ENCODE assay signal across 10 cellular contexts in the genomic region with DNA sequence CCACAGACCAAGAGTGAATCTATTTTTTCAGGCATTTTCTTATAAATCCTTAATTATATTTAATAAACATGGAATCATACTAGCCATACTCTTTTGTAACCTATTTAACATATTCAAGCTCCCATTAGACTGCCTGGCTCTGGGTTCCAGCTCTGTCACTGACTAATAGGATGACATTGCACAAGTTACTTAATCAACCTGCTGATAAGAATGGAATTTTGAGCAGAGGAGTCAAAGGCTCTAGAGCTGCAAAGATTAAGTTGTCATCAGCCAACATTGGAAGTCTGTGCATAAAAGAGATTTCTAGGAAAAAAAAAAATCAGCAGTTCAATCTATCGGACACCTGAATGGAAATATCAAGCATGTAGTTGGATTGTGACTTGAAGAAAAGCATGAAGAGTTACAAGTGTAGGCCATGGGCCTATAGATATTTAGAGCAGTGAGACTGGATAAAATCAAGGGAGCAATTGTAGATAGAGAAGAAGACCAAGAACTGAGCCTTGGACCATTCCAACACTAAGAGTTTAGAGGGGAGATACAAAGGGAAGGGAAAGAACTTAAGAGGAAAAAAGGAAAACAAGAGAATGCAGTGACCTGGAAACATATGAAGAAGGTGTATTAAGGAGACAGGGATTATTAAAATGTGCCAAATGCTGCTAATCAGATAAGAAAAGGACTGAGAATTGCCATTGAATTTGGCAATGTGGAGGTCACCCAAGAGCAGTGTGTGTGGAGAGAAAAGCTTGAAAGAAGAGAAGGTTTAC. TPM values are rescaled to one million over a fixed set of nuclear protein-coding genes. Genes with fewer than 3 reads are reported as not detected.
A peak's percentile ranks its signal among the peaks of the same experiment; 100 is the strongest.
DNase-seq lines count a peak whose midpoint lies in the region; ATAC-seq, FAIRE-seq and TF ChIP-seq lines count a peak whose summit lies in the region.
"Had no signal": no experiment of that assay in that cellular context is flagged by ENCODE, and none has a peak within 500 bp of the region (broad histone marks: within the 10 kb centered on the region; RNA-seq: fewer than 3 reads in every experiment).

No MANE protein-coding gene starts in this region.

- H3K4me2 ChIP-seq in OCI-LY7 (ENCODE audit: low read length): no peak overlapping the region

- no peak overlapping the region for H2AFZ ChIP-seq in OCI-LY7 (ENCODE audit: low read length)

- no peaks in the 10 kb centered on the region for H3K27me3 ChIP-seq in bronchial epithelial cell (ENCODE audit: control insufficient read depth, insufficient read depth, low read length)
- no peaks in the 10 kb centered on the region for H3K27me3 ChIP-seq in right lobe of liver
- no peaks in the 10 kb centered on the region for H3K27me3 ChIP-seq in tibial nerve

- WGBS in right lobe of liver (ENCODE audit: insufficient coverage, low coverage, low lambda C conversion rate, missing lambda C conversion rate): 35% methylated on average over 1 of the region's 1 CpG
- 97 to 100% methylated on average over 1 of the region's 1 CpG for WGBS in tibial nerve, 2 donors

- H3K4me3 ChIP-seq in bronchial epithelial cell (ENCODE audit: low read depth, low read length) (no peak overlapping the region), right lobe of liver (no peak overlapping the region), tibial nerve (no peak overlapping the region), OCI-LY7 (ENCODE audit: low read depth, low read length, poor library complexity, severe bottlenecking) (no peak overlapping the region)

- FAIRE-seq in bronchial epithelial cell (lab: Jason Lieb, UNC): no peak
- FAIRE-seq: frontal cortex had no signal

- H3K27ac ChIP-seq in right lobe of liver: peak overlapping the region; percentile 56 to 90 (median 62)
- H3K27ac ChIP-seq in tibial nerve: peak overlapping the region; percentile 14 to 78 (median 65)
- H3K27ac ChIP-seq in OCI-LY7 (ENCODE audit: low read depth, low read length, poor library complexity, severe bottlenecking): no peak overlapping the region

- H3K36me3 ChIP-seq in bronchial epithelial cell (ENCODE audit: control insufficient read depth, insufficient read depth, low read length) (no peaks in the 10 kb centered on the region), right lobe of liver (no peaks in the 10 kb centered on the region), tibial nerve (no peaks in the 10 kb centered on the region), OCI-LY7 (ENCODE audit: insufficient read depth, low read length) (no peaks in the 10 kb centered on the region)

- TF ChIP-seq CTCF in bronchial epithelial cell (IDR thresholded peaks at IDR 0.05; ENCODE audit: insufficient read depth, low read length, severe bottlenecking): no peak
- no peak for TF ChIP-seq CTCF in right lobe of liver (IDR thresholded peaks at IDR 0.05)
- no peak for TF ChIP-seq CTCF in tibial nerve (IDR thresholded peaks at IDR 0.05)
- TF ChIP-seq CTCF in OCI-LY7 (conservative IDR thresholded peaks at IDR 0.05; ENCODE audit: low read length): no peak

- no peak for TF ChIP-seq POLR2A in right lobe of liver (IDR thresholded peaks at IDR 0.05)
- no peak for TF ChIP-seq POLR2A in tibial nerve (IDR thresholded peaks at IDR 0.05)

- TF ChIP-seq EP300 in tibial nerve (IDR thresholded peaks at IDR 0.05): no peak

- peaks cover 0 to 40% (median 19%) of the 10 kb centered on the region in 4 donors for H3K4me1 ChIP-seq in right lobe of liver
- peaks cover 0 to 35% (median 13%) of the 10 kb centered on the region in 4 donors for H3K4me1 ChIP-seq in tibial nerve
- peaks cover 5% of the 10 kb centered on the region for H3K4me1 ChIP-seq in OCI-LY7 (ENCODE audit: insufficient read depth, low read length, poor library complexity, severe bottlenecking)

- CTCF ChIA-PET in OCI-LY7 (lab: Charles Lee; ENCODE audit: unreplicated experiment): interaction anchor here (0.9 kb wide), 1 partner anchor 11 kb away, joined by 3 read pairs; the partner anchor contains the start of gene HINT3

- no TSS peak for BruUV-seq in OCI-LY7 (replicated peaks; lab: Mats Ljungman, UMichigan)

- POLR2A ChIA-PET in OCI-LY7 (lab: Charles Lee): interaction anchor here (0.9 to 1.3 kb wide), 2 partner anchors 13 to 29 kb away, joined by 6 read pairs; no protein-coding TSS in a partner anchor

- no peaks in the 10 kb centered on the region for H4K20me1 ChIP-seq in OCI-LY7 (ENCODE audit: insufficient read depth, low read length)

- no peaks in the 10 kb centered on the region for H3K79me2 ChIP-seq in OCI-LY7 (ENCODE audit: insufficient read depth, low read depth, low read length)

- DNase-seq in LoVo (ENCODE audit: low spot score) (peak; percentile 38), bronchial epithelial cell (ENCODE audit: low read depth) (peak; percentile 91), right lobe of liver (no peak), tibial nerve (ENCODE audit: low spot score in 2 of 2) (no peak), DMS153 (lab: John Stamatoyannopoulos, UW) (no peak), KG1 (lab: John Stamatoyannopoulos, UW) (no peak), OCI-LY7 (ENCODE audit: low spot score) (no peak)
- DNase-seq in activated CD4-positive, CD25-positive, alpha-beta regulatory T cell treated with anti-CD3 and anti-CD28 coated beads, Interleukin-2, amount 50 U/mL, for 72 hours: no peak
- DNase-seq: activated CD4-positive, alpha-beta T cell treated with anti-CD3 and anti-CD28 coated beads, Interleukin-2, amount 10 ng/mL, durations not matched to agents 7 days and 5 days had no signal

- no peaks in the 10 kb centered on the region for H3K9me2 ChIP-seq in OCI-LY7 (ENCODE audit: insufficient read depth, low read length)

- peak; percentile 37 to 57 (median 55) for ATAC-seq in right lobe of liver

- H3K9me3 ChIP-seq in right lobe of liver (no peaks in the 10 kb centered on the region), tibial nerve (no peaks in the 10 kb centered on the region), OCI-LY7 (ENCODE audit: low read length) (no peaks in the 10 kb centered on the region)

- intact Hi-C loops in right lobe of liver (cut with DNase I) (no loop called here), OCI-LY7 (cut with micrococcal nuclease; ENCODE audit: unreplicated experiment) (no loop called here)

RNA-seq across cellular contexts. Expression of gene HINT3, which starts 11.0 kb away (rescaled TPM):
- 20.9 and 25.3 TPM in 2 replicates for total RNA-seq in bronchial epithelial cell
- 10 to 100 TPM in 5 of 6 experiments, 1 to 10 TPM in 1; 8.5 to 16.6 (median 14.3) TPM for total RNA-seq in right lobe of liver
- 10 to 100 TPM; 19.8 to 27.8 (median 21.2) TPM for total RNA-seq in tibial nerve
- 10.4 and 11.8 TPM in 2 replicates for total RNA-seq in OCI-LY7 (2014; rRNA removed; shearing (Covaris generic))
- 10.6 and 12.1 TPM in 2 replicates for total RNA-seq in OCI-LY7 (2022)

RNA-seq across cellular contexts. Expression of gene TRMT11, which starts 40.8 kb away (rescaled TPM):
- total RNA-seq in bronchial epithelial cell: 22.7 and 28.7 TPM in 2 replicates
- total RNA-seq in right lobe of liver: 10 to 100 TPM; 12.6 to 36.0 (median 25.3) TPM
- 10 to 100 TPM; 29.7 to 40.8 (median 33.7) TPM for total RNA-seq in tibial nerve
- total RNA-seq in OCI-LY7 (2014; rRNA removed; shearing (Covaris generic)): 42.5 and 46.8 TPM in 2 replicates
- 31.0 and 32.9 TPM in 2 replicates for total RNA-seq in OCI-LY7 (2022)

Comparison
In these comparisons a context has a peak if more than half of its experiments do, and no peak if none do; other contexts are left out.
1. DNase-seq: peak in LoVo (single experiment) and bronchial epithelial cell (single experiment); none in right lobe of liver (0 of 3), tibial nerve (0 of 2), activated CD4-positive, CD25-positive, alpha-beta regulatory T cell treated with anti-CD3 and anti-CD28 coated beads, Interleukin-2, amount 50 U/mL, for 72 hours (single experiment), DMS153 (single experiment), KG1 (single experiment) and OCI-LY7 (single experiment).